Comparison of ENCODE assay signal across 9 cellular contexts in genomic region chr11:2933376-2934056, GRCh38. TPM values are rescaled to one million over a fixed set of nuclear protein-coding genes. Genes with fewer than 3 reads are reported as not detected.
A peak's percentile ranks its signal among the peaks of the same experiment; 100 is the strongest.
DNase-seq lines count a peak whose midpoint lies in the region; ATAC-seq and TF ChIP-seq lines count a peak whose summit lies in the region.
"Had no signal": no experiment of that assay in that cellular context is flagged by ENCODE, and none has a peak within 500 bp of the region (broad histone marks: within the 10 kb centered on the region; RNA-seq: fewer than 3 reads in every experiment).

No MANE protein-coding gene starts in this region.

- peaks cover 11% of the 10 kb centered on the region for H3K36me3 Mint-ChIP-seq in T-helper 1 cell treated with Interleukin-12 subunit alpha and Interleukin-12 subunit beta and Interleukin-4 antibody, amounts not matched to agents 30 μg/mL and 1 μg/mL, for 36 hours (ENCODE audit: low read depth)

- ATAC-seq in HG03442 (IDR thresholded peaks at IDR 0.05; ENCODE audit: unreplicated experiment) (no peak), HG02840 (IDR thresholded peaks at IDR 0.05; ENCODE audit: low FRiP score, unreplicated experiment) (no peak)

- no peak for TF ChIP-seq CTCF in AG10803 (conservative IDR thresholded peaks at IDR 0.05; ENCODE audit: low read length)

- DNase-seq in AG10803 (ENCODE audit: low read depth) (peak; percentile 88), HCEC 1CT (peak; percentile 80), mucosa of gallbladder (ENCODE audit: low spot score) (peak; percentile 75), cerebellar nuclear complex (lab: John Stamatoyannopoulos, UW) (no peak)
- peak; percentile 24 for DNase-seq in effector CD4-positive, alpha-beta T cell

- no peak overlapping the region for H3K4me3 ChIP-seq in AG10803 (ENCODE audit: low read length)
- H3K4me3 ChIP-seq: dorsolateral prefrontal cortex had no signal

- H3K9me3 Mint-ChIP-seq in T-helper 1 cell treated with Interleukin-12 subunit alpha and Interleukin-12 subunit beta and Interleukin-4 antibody, amounts not matched to agents 30 μg/mL and 1 μg/mL, for 36 hours, result peaks cover 17% of the 10 kb centered on the region

- H3K27me3 Mint-ChIP-seq in T-helper 1 cell treated with Interleukin-12 subunit alpha and Interleukin-12 subunit beta and Interleukin-4 antibody, amounts not matched to agents 30 μg/mL and 1 μg/mL, for 36 hours (ENCODE audit: low read depth), result peaks cover 12% of the 10 kb centered on the region

- H3K27ac Mint-ChIP-seq in T-helper 1 cell treated with Interleukin-12 subunit alpha and Interleukin-12 subunit beta and Interleukin-4 antibody, amounts not matched to agents 30 μg/mL and 1 μg/mL, for 36 hours, result peak overlapping the region; percentile 63

- H3K4me3 Mint-ChIP-seq in T-helper 1 cell treated with Interleukin-12 subunit alpha and Interleukin-12 subunit beta and Interleukin-4 antibody, amounts not matched to agents 30 μg/mL and 1 μg/mL, for 36 hours, result no peak overlapping the region

- H3K4me1 Mint-ChIP-seq in T-helper 1 cell treated with Interleukin-12 subunit alpha and Interleukin-12 subunit beta and Interleukin-4 antibody, amounts not matched to agents 30 μg/mL and 1 μg/mL, for 36 hours (ENCODE audit: low read depth), result peaks cover 11% of the 10 kb centered on the region

RNA-seq across cellular contexts. Expression of gene PHLDA2, which starts 4.3 kb away (rescaled TPM):
- 38.7 TPM for total RNA-seq in mucosa of gallbladder

RNA-seq across cellular contexts. Expression of gene CDKN1C, which starts 47.9 kb away (rescaled TPM):
- 59.4 TPM for total RNA-seq in mucosa of gallbladder

RNA-seq across cellular contexts. Expression of gene NAP1L4, which starts 58.6 kb away (rescaled TPM):
- total RNA-seq in mucosa of gallbladder, result 135 TPM

Comparison
In these comparisons a context has a peak if more than half of its experiments do, and no peak if none do; other contexts are left out.
1. DNase-seq: peak in AG10803 (single experiment), HCEC 1CT (single experiment), effector CD4-positive, alpha-beta T cell (single experiment) and mucosa of gallbladder (single experiment); none in cerebellar nuclear complex (0 of 2).